ENCODE assay signal across 14 cellular contexts in genomic region chr1:54301494-54301893, GRCh38.
DNase-seq lines count a peak whose midpoint lies in the region; FAIRE-seq and TF ChIP-seq lines count a peak whose summit lies in the region.
"Had no signal": no experiment of that assay in that cellular context is flagged by ENCODE, and none has a peak within 500 bp of the region (broad histone marks: within the 10 kb centered on the region; RNA-seq: fewer than 3 reads in every experiment).

No MANE protein-coding gene starts in this region.

- H3K9me3 ChIP-seq in cardiac muscle cell (ENCODE audit: low read depth) (no peaks in the 10 kb centered on the region), left ventricle myocardium inferior (replicated peaks) (no peaks in the 10 kb centered on the region), uterus (no peaks in the 10 kb centered on the region), tibial artery (no peaks in the 10 kb centered on the region)

- DNase-seq in cardiac muscle cell (ENCODE audit: low read depth in 1 of 2, low spot score in 1 of 2), result no peak
- DNase-seq in left ventricle myocardium inferior, result no peak
- peak; percentile 93 for DNase-seq in NCI-H82 treated with DMSO at 0.1 percent for 48 hours (lab: John Stamatoyannopoulos, UW; ENCODE audit: unreplicated experiment)
- DNase-seq in left kidney (ENCODE audit: low read depth, low spot score), result peak; percentile 76
- DNase-seq in uterus, result no peak
- DNase-seq in frontal cortex (ENCODE audit: low spot score in 2 of 2), result no peak
- DNase-seq in activated CD8-positive, alpha-beta memory T cell treated with anti-CD3 and anti-CD28 coated beads for 24 hours, result no peak
- DNase-seq in tibial artery, result no peak
- DNase-seq: amniotic stem cell, Calu3, foreskin keratinocyte, GOT3, NCI-H187 had no signal

- H3K27ac ChIP-seq in cardiac muscle cell, result peak overlapping the region; percentile 14
- H3K27ac ChIP-seq in left ventricle myocardium inferior (replicated peaks), result no peak overlapping the region
- H3K27ac ChIP-seq in uterus, result peak overlapping the region; percentile 7 to 25
- no peak overlapping the region for H3K27ac ChIP-seq in tibial artery
- H3K27ac ChIP-seq: foreskin keratinocyte had no signal

- TF ChIP-seq CTCF in cardiac muscle cell (IDR thresholded peaks at IDR 0.05; ENCODE audit: low read depth, low read length) (no peak), left ventricle myocardium inferior (IDR thresholded peaks at IDR 0.05; ENCODE audit: borderline replicate concordance) (no peak), uterus (IDR thresholded peaks at IDR 0.05) (no peak), tibial artery (IDR thresholded peaks at IDR 0.05) (no peak)

- intact Hi-C loops in left ventricle myocardium inferior (cut with micrococcal nuclease), result loop anchor here (10.0 kb wide), 1 partner anchor 103 kb away; the partner anchor contains the start of gene SSBP3
- intact Hi-C loops in uterus (cut with DNase I; ENCODE audit: low total_unique reads), result no loop called here
- intact Hi-C loops in tibial artery (cut with DNase I; ENCODE audit: low total_unique reads), result no loop called here

- TF ChIP-seq POLR2A in uterus (IDR thresholded peaks at IDR 0.05), result no peak

- FAIRE-seq in frontal cortex (lab: Jason Lieb, UNC), result no peak
- FAIRE-seq: endothelial cell of umbilical vein had no signal

- H3K27me3 ChIP-seq in cardiac muscle cell (no peaks in the 10 kb centered on the region), left ventricle myocardium inferior (ENCODE audit: low read depth) (no peaks in the 10 kb centered on the region), uterus (no peaks in the 10 kb centered on the region), tibial artery (no peaks in the 10 kb centered on the region)
- H3K27me3 ChIP-seq: foreskin keratinocyte had no signal

- H3K4me1 ChIP-seq in cardiac muscle cell (ENCODE audit: low read depth), result peaks cover 56% of the 10 kb centered on the region
- H3K4me1 ChIP-seq in left ventricle myocardium inferior, result peaks cover 87% of the 10 kb centered on the region
- H3K4me1 ChIP-seq in uterus, result peaks cover 0 to 12% of the 10 kb centered on the region in 2 donors
- peaks cover 7 to 53% (median 44%) of the 10 kb centered on the region in 4 donors for H3K4me1 ChIP-seq in tibial artery
- H3K4me1 ChIP-seq: foreskin keratinocyte had no signal

- H3K4me3 ChIP-seq in cardiac muscle cell (no peak overlapping the region), left ventricle myocardium inferior (no peak overlapping the region), uterus (no peak overlapping the region), tibial artery (no peak overlapping the region)

- H3K36me3 ChIP-seq in cardiac muscle cell (no peaks in the 10 kb centered on the region), left ventricle myocardium inferior (no peaks in the 10 kb centered on the region), uterus (no peaks in the 10 kb centered on the region), tibial artery (no peaks in the 10 kb centered on the region)

Comparison
In these comparisons a context has a peak if more than half of its experiments do, and no peak if none do; other contexts are left out.
1. H3K27ac ChIP-seq: peak in cardiac muscle cell (single experiment) and uterus (2 of 2); none in left ventricle myocardium inferior (single experiment) and tibial artery (0 of 2).
2. DNase-seq: peak in NCI-H82 treated with DMSO at 0.1 percent for 48 hours (single experiment) and left kidney (single experiment); none in cardiac muscle cell (0 of 2), left ventricle myocardium inferior (single experiment), uterus (0 of 2), frontal cortex (0 of 2), activated CD8-positive, alpha-beta memory T cell treated with anti-CD3 and anti-CD28 coated beads for 24 hours (single experiment) and tibial artery (0 of 2).